Comparison of ENCODE assay signal across 1 cellular context in the genomic region with DNA sequence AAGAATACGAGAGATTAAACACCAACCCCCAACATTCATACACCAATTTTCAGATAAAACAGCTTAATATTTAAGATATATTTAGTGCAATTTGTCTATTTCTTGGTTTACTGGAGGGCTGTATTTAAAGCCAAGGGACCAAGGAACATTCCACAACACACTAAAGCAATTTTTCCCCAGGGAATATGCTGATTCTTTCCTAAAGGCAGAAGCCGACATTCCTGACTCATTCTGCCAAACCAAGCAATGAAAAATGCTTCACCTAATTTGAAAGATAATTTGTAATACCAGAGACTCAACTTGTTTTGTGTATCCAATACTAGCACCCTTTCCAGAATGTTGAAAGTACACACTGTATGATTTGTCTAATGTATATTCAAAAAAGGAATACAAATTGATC.
TF ChIP-seq lines count a peak whose summit lies in the region.

No MANE protein-coding gene starts in this region.

TF ChIP-seq in GM23338, 12 proteins besides CTCF, POLR2A, EP300 and RAD21 (continued from another document):
- TF ChIP-seq, protein P1, sequence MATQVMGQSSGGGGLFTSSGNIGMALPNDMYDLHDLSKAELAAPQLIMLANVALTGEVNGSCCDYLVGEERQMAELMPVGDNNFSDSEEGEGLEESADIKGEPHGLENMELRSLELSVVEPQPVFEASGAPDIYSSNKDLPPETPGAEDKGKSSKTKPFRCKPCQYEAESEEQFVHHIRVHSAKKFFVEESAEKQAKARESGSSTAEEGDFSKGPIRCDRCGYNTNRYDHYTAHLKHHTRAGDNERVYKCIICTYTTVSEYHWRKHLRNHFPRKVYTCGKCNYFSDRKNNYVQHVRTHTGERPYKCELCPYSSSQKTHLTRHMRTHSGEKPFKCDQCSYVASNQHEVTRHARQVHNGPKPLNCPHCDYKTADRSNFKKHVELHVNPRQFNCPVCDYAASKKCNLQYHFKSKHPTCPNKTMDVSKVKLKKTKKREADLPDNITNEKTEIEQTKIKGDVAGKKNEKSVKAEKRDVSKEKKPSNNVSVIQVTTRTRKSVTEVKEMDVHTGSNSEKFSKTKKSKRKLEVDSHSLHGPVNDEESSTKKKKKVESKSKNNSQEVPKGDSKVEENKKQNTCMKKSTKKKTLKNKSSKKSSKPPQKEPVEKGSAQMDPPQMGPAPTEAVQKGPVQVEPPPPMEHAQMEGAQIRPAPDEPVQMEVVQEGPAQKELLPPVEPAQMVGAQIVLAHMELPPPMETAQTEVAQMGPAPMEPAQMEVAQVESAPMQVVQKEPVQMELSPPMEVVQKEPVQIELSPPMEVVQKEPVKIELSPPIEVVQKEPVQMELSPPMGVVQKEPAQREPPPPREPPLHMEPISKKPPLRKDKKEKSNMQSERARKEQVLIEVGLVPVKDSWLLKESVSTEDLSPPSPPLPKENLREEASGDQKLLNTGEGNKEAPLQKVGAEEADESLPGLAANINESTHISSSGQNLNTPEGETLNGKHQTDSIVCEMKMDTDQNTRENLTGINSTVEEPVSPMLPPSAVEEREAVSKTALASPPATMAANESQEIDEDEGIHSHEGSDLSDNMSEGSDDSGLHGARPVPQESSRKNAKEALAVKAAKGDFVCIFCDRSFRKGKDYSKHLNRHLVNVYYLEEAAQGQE (IDR thresholded peaks at IDR 0.05; ENCODE audit: unreplicated experiment) = no peak
- TF ChIP-seq, protein P2, sequence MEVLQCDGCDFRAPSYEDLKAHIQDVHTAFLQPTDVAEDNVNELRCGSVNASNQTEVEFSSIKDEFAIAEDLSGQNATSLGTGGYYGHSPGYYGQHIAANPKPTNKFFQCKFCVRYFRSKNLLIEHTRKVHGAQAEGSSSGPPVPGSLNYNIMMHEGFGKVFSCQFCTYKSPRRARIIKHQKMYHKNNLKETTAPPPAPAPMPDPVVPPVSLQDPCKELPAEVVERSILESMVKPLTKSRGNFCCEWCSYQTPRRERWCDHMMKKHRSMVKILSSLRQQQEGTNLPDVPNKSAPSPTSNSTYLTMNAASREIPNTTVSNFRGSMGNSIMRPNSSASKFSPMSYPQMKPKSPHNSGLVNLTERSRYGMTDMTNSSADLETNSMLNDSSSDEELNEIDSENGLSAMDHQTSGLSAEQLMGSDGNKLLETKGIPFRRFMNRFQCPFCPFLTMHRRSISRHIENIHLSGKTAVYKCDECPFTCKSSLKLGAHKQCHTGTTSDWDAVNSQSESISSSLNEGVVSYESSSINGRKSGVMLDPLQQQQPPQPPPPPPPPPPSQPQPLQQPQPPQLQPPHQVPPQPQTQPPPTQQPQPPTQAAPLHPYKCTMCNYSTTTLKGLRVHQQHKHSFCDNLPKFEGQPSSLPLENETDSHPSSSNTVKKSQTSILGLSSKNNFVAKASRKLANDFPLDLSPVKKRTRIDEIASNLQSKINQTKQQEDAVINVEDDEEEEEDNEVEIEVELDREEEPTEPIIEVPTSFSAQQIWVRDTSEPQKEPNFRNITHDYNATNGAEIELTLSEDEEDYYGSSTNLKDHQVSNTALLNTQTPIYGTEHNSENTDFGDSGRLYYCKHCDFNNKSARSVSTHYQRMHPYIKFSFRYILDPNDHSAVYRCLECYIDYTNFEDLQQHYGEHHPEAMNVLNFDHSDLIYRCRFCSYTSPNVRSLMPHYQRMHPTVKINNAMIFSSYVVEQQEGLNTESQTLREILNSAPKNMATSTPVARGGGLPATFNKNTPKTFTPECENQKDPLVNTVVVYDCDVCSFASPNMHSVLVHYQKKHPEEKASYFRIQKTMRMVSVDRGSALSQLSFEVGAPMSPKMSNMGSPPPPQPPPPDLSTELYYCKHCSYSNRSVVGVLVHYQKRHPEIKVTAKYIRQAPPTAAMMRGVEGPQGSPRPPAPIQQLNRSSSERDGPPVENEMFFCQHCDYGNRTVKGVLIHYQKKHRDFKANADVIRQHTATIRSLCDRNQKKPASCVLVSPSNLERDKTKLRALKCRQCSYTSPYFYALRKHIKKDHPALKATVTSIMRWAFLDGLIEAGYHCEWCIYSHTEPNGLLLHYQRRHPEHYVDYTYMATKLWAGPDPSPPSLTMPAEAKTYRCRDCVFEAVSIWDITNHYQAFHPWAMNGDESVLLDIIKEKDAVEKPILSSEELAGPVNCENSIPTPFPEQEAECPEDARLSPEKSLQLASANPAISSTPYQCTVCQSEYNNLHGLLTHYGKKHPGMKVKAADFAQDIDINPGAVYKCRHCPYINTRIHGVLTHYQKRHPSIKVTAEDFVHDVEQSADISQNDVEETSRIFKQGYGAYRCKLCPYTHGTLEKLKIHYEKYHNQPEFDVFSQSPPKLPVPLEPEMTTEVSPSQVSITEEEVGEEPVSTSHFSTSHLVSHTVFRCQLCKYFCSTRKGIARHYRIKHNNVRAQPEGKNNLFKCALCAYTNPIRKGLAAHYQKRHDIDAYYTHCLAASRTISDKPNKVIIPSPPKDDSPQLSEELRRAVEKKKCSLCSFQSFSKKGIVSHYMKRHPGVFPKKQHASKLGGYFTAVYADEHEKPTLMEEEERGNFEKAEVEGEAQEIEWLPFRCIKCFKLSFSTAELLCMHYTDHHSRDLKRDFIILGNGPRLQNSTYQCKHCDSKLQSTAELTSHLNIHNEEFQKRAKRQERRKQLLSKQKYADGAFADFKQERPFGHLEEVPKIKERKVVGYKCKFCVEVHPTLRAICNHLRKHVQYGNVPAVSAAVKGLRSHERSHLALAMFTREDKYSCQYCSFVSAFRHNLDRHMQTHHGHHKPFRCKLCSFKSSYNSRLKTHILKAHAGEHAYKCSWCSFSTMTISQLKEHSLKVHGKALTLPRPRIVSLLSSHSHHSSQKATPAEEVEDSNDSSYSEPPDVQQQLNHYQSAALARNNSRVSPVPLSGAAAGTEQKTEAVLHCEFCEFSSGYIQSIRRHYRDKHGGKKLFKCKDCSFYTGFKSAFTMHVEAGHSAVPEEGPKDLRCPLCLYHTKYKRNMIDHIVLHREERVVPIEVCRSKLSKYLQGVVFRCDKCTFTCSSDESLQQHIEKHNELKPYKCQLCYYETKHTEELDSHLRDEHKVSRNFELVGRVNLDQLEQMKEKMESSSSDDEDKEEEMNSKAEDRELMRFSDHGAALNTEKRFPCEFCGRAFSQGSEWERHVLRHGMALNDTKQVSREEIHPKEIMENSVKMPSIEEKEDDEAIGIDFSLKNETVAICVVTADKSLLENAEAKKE (CRISPR knock-in tag; IDR thresholded peaks at IDR 0.05) = no peak
